ENCODE assay signal across 9 cellular contexts in the genomic region with DNA sequence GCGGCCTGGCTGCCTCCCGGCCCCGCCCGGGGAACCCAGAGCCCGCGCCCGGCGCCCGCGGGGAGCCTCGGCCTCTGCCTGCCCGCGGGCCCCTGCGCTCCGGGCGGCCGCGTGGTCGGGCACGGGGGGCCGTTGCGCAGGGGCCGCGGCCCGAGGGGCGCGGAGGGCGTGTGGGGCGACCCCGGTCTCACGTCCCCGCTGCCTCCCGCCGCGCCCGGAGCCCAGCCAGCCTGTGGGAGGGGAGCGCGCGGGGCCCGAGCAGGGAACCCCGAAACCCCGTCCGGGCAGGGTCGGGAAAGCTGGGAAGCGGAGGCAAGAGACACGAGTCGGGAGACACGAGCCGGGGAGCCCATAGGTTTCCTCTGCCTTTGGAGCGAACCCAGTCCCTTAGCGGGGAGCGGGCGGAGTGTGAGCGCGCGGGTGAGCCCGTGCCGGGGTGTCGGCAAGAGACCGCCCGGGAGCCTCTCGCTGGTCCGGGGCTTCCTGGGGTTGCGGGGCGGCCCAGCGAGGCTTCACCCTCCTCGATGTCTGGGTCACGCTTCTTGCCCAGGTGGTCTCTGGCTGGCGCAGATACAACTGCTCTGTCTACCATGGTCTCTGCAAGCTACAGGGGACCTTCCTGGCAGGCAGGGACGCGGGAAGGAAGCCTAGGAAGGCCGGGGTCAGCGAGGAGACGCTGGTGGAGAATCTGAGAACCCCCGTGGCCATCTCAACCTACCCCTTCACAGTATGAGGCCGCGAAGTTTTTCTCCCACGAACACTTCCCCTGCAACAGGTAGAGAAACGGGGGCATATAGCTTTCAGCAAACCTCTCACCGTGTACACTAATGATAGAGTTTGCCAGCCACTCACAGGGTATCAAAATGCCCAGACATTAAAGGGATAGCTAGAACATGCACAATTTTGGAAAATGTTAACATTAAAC. TPM values are rescaled to one million over a fixed set of nuclear protein-coding genes. Genes with fewer than 3 reads are reported as not detected.
DNase-seq lines count a peak whose midpoint lies in the region; ATAC-seq lines count a peak whose summit lies in the region.
"Had no signal": no experiment of that assay in that cellular context is flagged by ENCODE, and none has a peak within 500 bp of the region (broad histone marks: within the 10 kb centered on the region; RNA-seq: fewer than 3 reads in every experiment).

No MANE protein-coding gene starts in this region.

- no peaks in the 10 kb centered on the region for H3K9me3 Mint-ChIP-seq in activated naive CD8-positive, alpha-beta T cell (ENCODE audit: low read depth)

- H3K9ac ChIP-seq in iPS-15b (ENCODE audit: low read depth, low read length): peak overlapping the region; percentile 54

- H3K27me3 Mint-ChIP-seq in activated naive CD8-positive, alpha-beta T cell: peaks cover 34% of the 10 kb centered on the region

- no peaks in the 10 kb centered on the region for H3K9me3 ChIP-seq in iPS-15b (ENCODE audit: control insufficient read depth, insufficient read depth, low read length)

- no peak overlapping the region for H3K27ac Mint-ChIP-seq in activated naive CD8-positive, alpha-beta T cell

- H3K4me1 Mint-ChIP-seq in activated naive CD8-positive, alpha-beta T cell (ENCODE audit: low read depth): peaks cover 16% of the 10 kb centered on the region

- H3K27me3 ChIP-seq in iPS-15b (ENCODE audit: control insufficient read depth, insufficient read depth, low read length): peaks cover 51% of the 10 kb centered on the region

- DNase-seq in NCI-H748 (lab: John Stamatoyannopoulos, UW; ENCODE audit: unreplicated experiment) (peak; percentile 2), NCI-H748 treated with DMSO at 0.1 percent for 48 hours (lab: John Stamatoyannopoulos, UW) (no peak), HS-5 (ENCODE audit: low read depth) (peak; percentile 13), H4 (ENCODE audit: low spot score) (no peak)
- DNase-seq in stimulated activated CD4-positive, alpha-beta T cell treated with anti-CD3 and anti-CD28 coated beads, Interleukin-1b, Interleukin-23, amount 100 ng/mL, for 48 hours: peak; percentile 8
- DNase-seq: DND-41 had no signal

- no peaks in the 10 kb centered on the region for H3K36me3 Mint-ChIP-seq in activated naive CD8-positive, alpha-beta T cell

- H3K4me3 ChIP-seq in iPS-15b (ENCODE audit: low read depth, low read length): peak overlapping the region; percentile 52

- no peaks in the 10 kb centered on the region for H3K4me1 ChIP-seq in iPS-15b (ENCODE audit: control insufficient read depth, insufficient read depth, low read length)

- peak overlapping the region; percentile 70 for H3K4me3 Mint-ChIP-seq in activated naive CD8-positive, alpha-beta T cell

- no peaks in the 10 kb centered on the region for H3K36me3 ChIP-seq in iPS-15b (ENCODE audit: control insufficient read depth, insufficient read depth, low read length)

- ATAC-seq in GM18519 (IDR thresholded peaks at IDR 0.05; ENCODE audit: low FRiP score, unreplicated experiment): no peak

RNA-seq across cellular contexts. Expression of a gene that starts 0.6 kb away (rescaled TPM):
- total RNA-seq in H4 (2014; rRNA removed; shearing (Covaris generic)): 1.4 and 2.9 TPM in 2 replicates

RNA-seq across cellular contexts. Expression of a gene that starts 40.1 kb away (rescaled TPM):
- total RNA-seq in H4 (2014; rRNA removed; shearing (Covaris generic)): 54.3 and 57.9 TPM in 2 replicates

Comparison
In these comparisons a context has a peak if more than half of its experiments do, and no peak if none do; other contexts are left out.
1. DNase-seq: peak in NCI-H748 (single experiment), HS-5 (single experiment) and stimulated activated CD4-positive, alpha-beta T cell treated with anti-CD3 and anti-CD28 coated beads, Interleukin-1b, Interleukin-23, amount 100 ng/mL, for 48 hours (single experiment); none in NCI-H748 treated with DMSO at 0.1 percent for 48 hours (single experiment) and H4 (single experiment).